Comparison of ENCODE assay signal across 19 cellular contexts in the genomic region with DNA sequence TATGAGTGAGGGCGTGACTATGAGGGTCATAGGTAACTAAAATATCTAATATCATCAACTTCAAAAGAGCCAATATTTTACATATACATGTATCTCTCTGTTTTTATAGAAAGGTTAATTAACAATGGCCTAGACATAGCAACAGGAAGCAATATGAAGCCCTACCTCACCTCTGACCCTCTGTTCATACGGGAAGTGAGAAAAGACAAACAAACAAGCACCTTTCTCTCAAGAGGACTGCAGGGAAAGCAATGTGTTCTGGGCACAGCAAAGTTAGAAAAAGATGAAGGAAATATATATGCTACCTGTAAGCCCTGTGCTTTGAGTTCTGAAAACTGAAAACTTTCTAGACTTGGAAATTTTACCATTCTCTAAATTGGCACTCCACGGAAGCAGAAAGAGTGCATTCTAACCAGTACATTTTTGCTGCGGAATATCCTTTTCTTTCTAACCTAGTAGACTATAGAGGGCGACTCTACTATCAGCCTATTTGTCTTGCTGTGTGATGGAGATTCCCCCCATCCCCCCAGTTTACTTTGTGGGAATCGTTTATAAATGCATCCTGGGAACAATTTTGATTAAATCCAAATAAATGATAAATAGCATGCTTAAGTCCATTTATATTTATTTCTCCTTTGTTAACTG.
A peak's percentile ranks its signal among the peaks of the same experiment; 100 is the strongest.
DNase-seq lines count a peak whose midpoint lies in the region; ATAC-seq and TF ChIP-seq lines count a peak whose summit lies in the region.
"Had no signal": no experiment of that assay in that cellular context is flagged by ENCODE, and none has a peak within 500 bp of the region (broad histone marks: within the 10 kb centered on the region; RNA-seq: fewer than 3 reads in every experiment).

No MANE protein-coding gene starts in this region.

- H3K79me2 ChIP-seq in PC-9 (ENCODE audit: low read depth), result no peaks in the 10 kb centered on the region

- DNase-seq in Calu3 (no peak), HT-29 (ENCODE audit: low spot score) (peak; percentile 55), PC-9 (no peak), esophagus muscularis mucosa (ENCODE audit: extremely low spot score) (no peak), A172 (ENCODE audit: low spot score) (no peak), breast epithelium (ENCODE audit: low spot score in 2 of 2) (no peak)
- DNase-seq: CD4-positive, alpha-beta T cell; DMS79; HCEC 1CT; NCI-H1417 treated with DMSO at 0.1 percent for 48 hours; NCI-H1930; NCI-H226; NCI-H526 treated with DMSO at 0.1 percent for 48 hours had no signal

- WGBS in esophagus muscularis mucosa, result 50% methylated on average over 6 of the region's 6 CpGs

- H3K9me3 ChIP-seq in PC-9 (ENCODE audit: insufficient read depth, low read depth) (peaks cover 21% of the 10 kb centered on the region), esophagus muscularis mucosa (no peaks in the 10 kb centered on the region), breast epithelium (no peaks in the 10 kb centered on the region)

- TF ChIP-seq EP300 in esophagus muscularis mucosa (IDR thresholded peaks at IDR 0.05), result no peak

- BruUV-seq in Calu3 (replicated peaks; lab: Mats Ljungman, UMichigan) (no TSS peak), PC-9 (replicated peaks; lab: Mats Ljungman, UMichigan) (no TSS peak)

- no peaks in the 10 kb centered on the region for H3K36me3 ChIP-seq in PC-9 (ENCODE audit: low read depth)
- no peaks in the 10 kb centered on the region for H3K36me3 ChIP-seq in esophagus muscularis mucosa
- H3K36me3 ChIP-seq in breast epithelium, result no peaks in the 10 kb centered on the region

- H2AFZ ChIP-seq in PC-9, result peak overlapping the region; percentile 32; the same call in 1 of the 2 replicates

- H3F3A ChIP-seq in PC-9 (ENCODE audit: insufficient read depth, low read depth), result peaks cover 28% of the 10 kb centered on the region

- H3K9me2 ChIP-seq in PC-9 (ENCODE audit: insufficient read depth), result no peaks in the 10 kb centered on the region

- peaks cover 47% of the 10 kb centered on the region for H3K4me1 Mint-ChIP-seq in Calu3 (ENCODE audit: low read depth, unreplicated experiment)
- H3K4me1 Mint-ChIP-seq: B cell had no signal

- no peak for ATAC-seq in GM18861 (IDR thresholded peaks at IDR 0.05; ENCODE audit: unreplicated experiment)
- ATAC-seq: K562, Panc1, Right ventricle myocardium inferior had no signal

- CTCF ChIA-PET in Calu3 (lab: Charles Lee) (no interaction called here), PC-9 (lab: Charles Lee) (no interaction called here)

- H3K4me3 Mint-ChIP-seq in Calu3 (ENCODE audit: low read depth, unreplicated experiment), result peak overlapping the region; percentile 21
- H3K4me3 Mint-ChIP-seq: B cell; CD4-positive, alpha-beta T cell; T-helper 1 cell treated with Interleukin-12 subunit alpha and Interleukin-12 subunit beta and Interleukin-4 antibody, amounts not matched to agents 30 μg/mL and 1 μg/mL, for 36 hours had no signal

- no peak overlapping the region for H3K4me2 ChIP-seq in PC-9

- H3K4me1 ChIP-seq in PC-9 (replicated peaks; ENCODE audit: insufficient read depth) (peaks cover 55% of the 10 kb centered on the region), esophagus muscularis mucosa (peaks cover 8 to 29% (median 26%) of the 10 kb centered on the region in 4 donors), breast epithelium (no peaks in the 10 kb centered on the region)

- H3K27ac ChIP-seq in PC-9 (peak overlapping the region; percentile 99), esophagus muscularis mucosa (replicated peaks in 1 of 4) (peak overlapping the region in 3 of 4 donors; percentile 20 to 33 (median 31)), breast epithelium (no peak overlapping the region)

- no peaks in the 10 kb centered on the region for H3K36me3 Mint-ChIP-seq in Calu3 (ENCODE audit: insufficient read depth, unreplicated experiment)

- H3K27me3 ChIP-seq in PC-9 (ENCODE audit: insufficient read depth, low read depth) (no peaks in the 10 kb centered on the region), esophagus muscularis mucosa (no peaks in the 10 kb centered on the region), breast epithelium (no peaks in the 10 kb centered on the region)

- peak overlapping the region; percentile 60 for H3K27ac Mint-ChIP-seq in Calu3 (ENCODE audit: unreplicated experiment)
- H3K27ac Mint-ChIP-seq: B cell; CD4-positive, alpha-beta T cell; T-helper 1 cell treated with Interleukin-12 subunit alpha and Interleukin-12 subunit beta and Interleukin-4 antibody, amounts not matched to agents 30 μg/mL and 1 μg/mL, for 36 hours had no signal

- POLR2A ChIA-PET in PC-9 (lab: Charles Lee; ENCODE audit: unreplicated experiment), result no interaction called here

- TF ChIP-seq POLR2A in esophagus muscularis mucosa (IDR thresholded peaks at IDR 0.05; ENCODE audit: low read depth), result no peak
- no peak for TF ChIP-seq POLR2A in breast epithelium (IDR thresholded peaks at IDR 0.05)

- peaks cover 4% of the 10 kb centered on the region for H3K9me3 Mint-ChIP-seq in Calu3 (ENCODE audit: low read depth, unreplicated experiment)

- H3K27me3 Mint-ChIP-seq in Calu3 (ENCODE audit: unreplicated experiment), result no peaks in the 10 kb centered on the region
- H3K27me3 Mint-ChIP-seq: B cell; CD4-positive, alpha-beta T cell had no signal

- intact Hi-C loops in Calu3 (cut with micrococcal nuclease; ENCODE audit: unreplicated experiment) (no loop called here), PC-9 (cut with micrococcal nuclease; ENCODE audit: unreplicated experiment) (no loop called here), esophagus muscularis mucosa (cut with DNase I) (no loop called here), breast epithelium (cut with DNase I; ENCODE audit: low total_unique reads) (no loop called here)

- TF ChIP-seq CTCF in Calu3 (IDR thresholded peaks at IDR 0.05; ENCODE audit: unreplicated experiment), result no peak
- TF ChIP-seq CTCF in PC-9 (conservative IDR thresholded peaks at IDR 0.05), result no peak
- no peak for TF ChIP-seq CTCF in esophagus muscularis mucosa (IDR thresholded peaks at IDR 0.05)
- no peak for TF ChIP-seq CTCF in breast epithelium (IDR thresholded peaks at IDR 0.05)

- H3K4me3 ChIP-seq in PC-9 (no peak overlapping the region), esophagus muscularis mucosa (no peak overlapping the region), breast epithelium (no peak overlapping the region)
- H3K4me3 ChIP-seq: K562 had no signal

- no peaks in the 10 kb centered on the region for H4K20me1 ChIP-seq in PC-9 (ENCODE audit: insufficient read depth)

Comparison
In these comparisons a context has a peak if more than half of its experiments do, and no peak if none do; other contexts are left out.
1. H3K27ac ChIP-seq: peak in PC-9 (single experiment) and esophagus muscularis mucosa (3 of 4); none in breast epithelium (0 of 2).